In genomic region chr17:79789943-79790804, GRCh38 we compare ENCODE assay signal across 1 cellular context.
A peak's percentile ranks its signal among the peaks of the same experiment; 100 is the strongest.
TF ChIP-seq lines count a peak whose summit lies in the region.

No MANE protein-coding gene starts in this region.

TF ChIP-seq in HepG2, 621 proteins besides CTCF, POLR2A, EP300 and RAD21 (continued from another document and continues in another):
- TF ChIP-seq, protein P1, sequence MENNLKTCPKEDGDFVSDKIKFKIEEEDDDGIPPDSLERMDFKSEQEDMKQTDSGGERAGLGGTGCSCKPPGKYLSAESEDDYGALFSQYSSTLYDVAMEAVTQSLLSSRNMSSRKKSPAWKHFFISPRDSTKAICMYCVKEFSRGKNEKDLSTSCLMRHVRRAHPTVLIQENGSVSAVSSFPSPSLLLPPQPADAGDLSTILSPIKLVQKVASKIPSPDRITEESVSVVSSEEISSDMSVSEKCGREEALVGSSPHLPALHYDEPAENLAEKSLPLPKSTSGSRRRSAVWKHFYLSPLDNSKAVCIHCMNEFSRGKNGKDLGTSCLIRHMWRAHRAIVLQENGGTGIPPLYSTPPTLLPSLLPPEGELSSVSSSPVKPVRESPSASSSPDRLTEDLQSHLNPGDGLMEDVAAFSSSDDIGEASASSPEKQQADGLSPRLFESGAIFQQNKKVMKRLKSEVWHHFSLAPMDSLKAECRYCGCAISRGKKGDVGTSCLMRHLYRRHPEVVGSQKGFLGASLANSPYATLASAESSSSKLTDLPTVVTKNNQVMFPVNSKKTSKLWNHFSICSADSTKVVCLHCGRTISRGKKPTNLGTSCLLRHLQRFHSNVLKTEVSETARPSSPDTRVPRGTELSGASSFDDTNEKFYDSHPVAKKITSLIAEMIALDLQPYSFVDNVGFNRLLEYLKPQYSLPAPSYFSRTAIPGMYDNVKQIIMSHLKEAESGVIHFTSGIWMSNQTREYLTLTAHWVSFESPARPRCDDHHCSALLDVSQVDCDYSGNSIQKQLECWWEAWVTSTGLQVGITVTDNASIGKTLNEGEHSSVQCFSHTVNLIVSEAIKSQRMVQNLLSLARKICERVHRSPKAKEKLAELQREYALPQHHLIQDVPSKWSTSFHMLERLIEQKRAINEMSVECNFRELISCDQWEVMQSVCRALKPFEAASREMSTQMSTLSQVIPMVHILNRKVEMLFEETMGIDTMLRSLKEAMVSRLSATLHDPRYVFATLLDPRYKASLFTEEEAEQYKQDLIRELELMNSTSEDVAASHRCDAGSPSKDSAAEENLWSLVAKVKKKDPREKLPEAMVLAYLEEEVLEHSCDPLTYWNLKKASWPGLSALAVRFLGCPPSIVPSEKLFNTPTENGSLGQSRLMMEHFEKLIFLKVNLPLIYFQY (CRISPR knock-in tag; IDR thresholded peaks at IDR 0.05; ENCODE audit: borderline replicate concordance) = peak; percentile 68; the same call in 1 of the 2 replicates
- TF ChIP-seq, protein P2, sequence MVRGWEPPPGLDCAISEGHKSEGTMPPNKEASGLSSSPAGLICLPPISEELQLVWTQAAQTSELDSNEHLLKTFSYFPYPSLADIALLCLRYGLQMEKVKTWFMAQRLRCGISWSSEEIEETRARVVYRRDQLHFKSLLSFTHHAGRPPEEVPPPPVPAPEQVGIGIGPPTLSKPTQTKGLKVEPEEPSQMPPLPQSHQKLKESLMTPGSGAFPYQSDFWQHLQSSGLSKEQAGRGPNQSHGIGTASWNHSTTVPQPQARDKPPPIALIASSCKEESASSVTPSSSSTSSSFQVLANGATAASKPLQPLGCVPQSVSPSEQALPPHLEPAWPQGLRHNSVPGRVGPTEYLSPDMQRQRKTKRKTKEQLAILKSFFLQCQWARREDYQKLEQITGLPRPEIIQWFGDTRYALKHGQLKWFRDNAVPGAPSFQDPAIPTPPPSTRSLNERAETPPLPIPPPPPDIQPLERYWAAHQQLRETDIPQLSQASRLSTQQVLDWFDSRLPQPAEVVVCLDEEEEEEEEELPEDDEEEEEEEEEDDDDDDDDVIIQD (CRISPR knock-in tag; IDR thresholded peaks at IDR 0.05; ENCODE audit: low read depth) = no peak
- TF ChIP-seq RFX5 (IDR thresholded peaks at IDR 0.05; ENCODE audit: low read depth, low read length) (no peak), ZNF235 (CRISPR knock-in tag; IDR thresholded peaks at IDR 0.05; ENCODE audit: borderline replicate concordance) (0 out of 2 replicates have a peak, but pooled peaks have one; percentile 69), ZNF281 (CRISPR knock-in tag; IDR thresholded peaks at IDR 0.05; ENCODE audit: borderline replicate concordance) (no peak), HOXA9 (CRISPR knock-in tag; IDR thresholded peaks at IDR 0.05; ENCODE audit: borderline replicate concordance) (no peak), NFE2 (CRISPR knock-in tag; IDR thresholded peaks at IDR 0.05) (no peak), PHF21A (CRISPR knock-in tag; IDR thresholded peaks at IDR 0.05) (no peak), KLF6 (CRISPR knock-in tag; IDR thresholded peaks at IDR 0.05) (0 out of 2 replicates have a peak, but pooled peaks have one; percentile 36), IRF9 (CRISPR knock-in tag; IDR thresholded peaks at IDR 0.05; ENCODE audit: borderline replicate concordance) (0 out of 2 replicates have a peak, but pooled peaks have one; percentile 43), DZIP1 (CRISPR knock-in tag; IDR thresholded peaks at IDR 0.05) (no peak), ZNF761 (CRISPR knock-in tag; conservative IDR thresholded peaks at IDR 0.05) (no peak), BCL6 (CRISPR knock-in tag; IDR thresholded peaks at IDR 0.05) (no peak), FOSL2 (CRISPR knock-in tag; IDR thresholded peaks at IDR 0.05) (no peak), JUNB (CRISPR knock-in tag; IDR thresholded peaks at IDR 0.05; ENCODE audit: borderline replicate concordance) (no peak), ZNF780A (CRISPR knock-in tag; IDR thresholded peaks at IDR 0.05) (no peak), MEIS2 (CRISPR knock-in tag; IDR thresholded peaks at IDR 0.05) (no peak), TEF (CRISPR knock-in tag; IDR thresholded peaks at IDR 0.05) (no peak), ZSCAN12 (CRISPR knock-in tag; IDR thresholded peaks at IDR 0.05) (no peak), TCF7 (IDR thresholded peaks at IDR 0.05; ENCODE audit: low read depth) (no peak), ZNF850 (CRISPR knock-in tag; conservative IDR thresholded peaks at IDR 0.05) (no peak), SOX5 (CRISPR knock-in tag; IDR thresholded peaks at IDR 0.05; ENCODE audit: borderline replicate concordance) (no peak), NCOR1 (IDR thresholded peaks at IDR 0.05; ENCODE audit: borderline replicate concordance, low read length) (no peak), DNMT3B (CRISPR knock-in tag; conservative IDR thresholded peaks at IDR 0.05) (no peak), EHMT2 (IDR thresholded peaks at IDR 0.05; ENCODE audit: borderline replicate concordance, low read depth, low read length) (no peak), ZNF75D (CRISPR knock-in tag; IDR thresholded peaks at IDR 0.05; ENCODE audit: borderline replicate concordance) (no peak), ZNF619 (CRISPR knock-in tag; IDR thresholded peaks at IDR 0.05) (no peak), SP1 (IDR thresholded peaks at IDR 0.05) (no peak), SP1 (CRISPR knock-in tag; IDR thresholded peaks at IDR 0.05) (no peak), ATAD3A (CRISPR knock-in tag; IDR thresholded peaks at IDR 0.05) (no peak), RORA (CRISPR knock-in tag; IDR thresholded peaks at IDR 0.05) (no peak), ZKSCAN5 (CRISPR knock-in tag; IDR thresholded peaks at IDR 0.05) (no peak), PHB2 (IDR thresholded peaks at IDR 0.05; ENCODE audit: partially characterized antibody) (no peak), HNF4A (CRISPR knock-in tag; IDR thresholded peaks at IDR 0.05) (no peak)
- TF ChIP-seq, protein P3, sequence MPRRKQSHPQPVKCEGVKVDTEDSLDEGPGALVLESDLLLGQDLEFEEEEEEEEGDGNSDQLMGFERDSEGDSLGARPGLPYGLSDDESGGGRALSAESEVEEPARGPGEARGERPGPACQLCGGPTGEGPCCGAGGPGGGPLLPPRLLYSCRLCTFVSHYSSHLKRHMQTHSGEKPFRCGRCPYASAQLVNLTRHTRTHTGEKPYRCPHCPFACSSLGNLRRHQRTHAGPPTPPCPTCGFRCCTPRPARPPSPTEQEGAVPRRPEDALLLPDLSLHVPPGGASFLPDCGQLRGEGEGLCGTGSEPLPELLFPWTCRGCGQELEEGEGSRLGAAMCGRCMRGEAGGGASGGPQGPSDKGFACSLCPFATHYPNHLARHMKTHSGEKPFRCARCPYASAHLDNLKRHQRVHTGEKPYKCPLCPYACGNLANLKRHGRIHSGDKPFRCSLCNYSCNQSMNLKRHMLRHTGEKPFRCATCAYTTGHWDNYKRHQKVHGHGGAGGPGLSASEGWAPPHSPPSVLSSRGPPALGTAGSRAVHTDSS (CRISPR knock-in tag; conservative IDR thresholded peaks at IDR 0.05) = no peak
- TF ChIP-seq, protein P4, sequence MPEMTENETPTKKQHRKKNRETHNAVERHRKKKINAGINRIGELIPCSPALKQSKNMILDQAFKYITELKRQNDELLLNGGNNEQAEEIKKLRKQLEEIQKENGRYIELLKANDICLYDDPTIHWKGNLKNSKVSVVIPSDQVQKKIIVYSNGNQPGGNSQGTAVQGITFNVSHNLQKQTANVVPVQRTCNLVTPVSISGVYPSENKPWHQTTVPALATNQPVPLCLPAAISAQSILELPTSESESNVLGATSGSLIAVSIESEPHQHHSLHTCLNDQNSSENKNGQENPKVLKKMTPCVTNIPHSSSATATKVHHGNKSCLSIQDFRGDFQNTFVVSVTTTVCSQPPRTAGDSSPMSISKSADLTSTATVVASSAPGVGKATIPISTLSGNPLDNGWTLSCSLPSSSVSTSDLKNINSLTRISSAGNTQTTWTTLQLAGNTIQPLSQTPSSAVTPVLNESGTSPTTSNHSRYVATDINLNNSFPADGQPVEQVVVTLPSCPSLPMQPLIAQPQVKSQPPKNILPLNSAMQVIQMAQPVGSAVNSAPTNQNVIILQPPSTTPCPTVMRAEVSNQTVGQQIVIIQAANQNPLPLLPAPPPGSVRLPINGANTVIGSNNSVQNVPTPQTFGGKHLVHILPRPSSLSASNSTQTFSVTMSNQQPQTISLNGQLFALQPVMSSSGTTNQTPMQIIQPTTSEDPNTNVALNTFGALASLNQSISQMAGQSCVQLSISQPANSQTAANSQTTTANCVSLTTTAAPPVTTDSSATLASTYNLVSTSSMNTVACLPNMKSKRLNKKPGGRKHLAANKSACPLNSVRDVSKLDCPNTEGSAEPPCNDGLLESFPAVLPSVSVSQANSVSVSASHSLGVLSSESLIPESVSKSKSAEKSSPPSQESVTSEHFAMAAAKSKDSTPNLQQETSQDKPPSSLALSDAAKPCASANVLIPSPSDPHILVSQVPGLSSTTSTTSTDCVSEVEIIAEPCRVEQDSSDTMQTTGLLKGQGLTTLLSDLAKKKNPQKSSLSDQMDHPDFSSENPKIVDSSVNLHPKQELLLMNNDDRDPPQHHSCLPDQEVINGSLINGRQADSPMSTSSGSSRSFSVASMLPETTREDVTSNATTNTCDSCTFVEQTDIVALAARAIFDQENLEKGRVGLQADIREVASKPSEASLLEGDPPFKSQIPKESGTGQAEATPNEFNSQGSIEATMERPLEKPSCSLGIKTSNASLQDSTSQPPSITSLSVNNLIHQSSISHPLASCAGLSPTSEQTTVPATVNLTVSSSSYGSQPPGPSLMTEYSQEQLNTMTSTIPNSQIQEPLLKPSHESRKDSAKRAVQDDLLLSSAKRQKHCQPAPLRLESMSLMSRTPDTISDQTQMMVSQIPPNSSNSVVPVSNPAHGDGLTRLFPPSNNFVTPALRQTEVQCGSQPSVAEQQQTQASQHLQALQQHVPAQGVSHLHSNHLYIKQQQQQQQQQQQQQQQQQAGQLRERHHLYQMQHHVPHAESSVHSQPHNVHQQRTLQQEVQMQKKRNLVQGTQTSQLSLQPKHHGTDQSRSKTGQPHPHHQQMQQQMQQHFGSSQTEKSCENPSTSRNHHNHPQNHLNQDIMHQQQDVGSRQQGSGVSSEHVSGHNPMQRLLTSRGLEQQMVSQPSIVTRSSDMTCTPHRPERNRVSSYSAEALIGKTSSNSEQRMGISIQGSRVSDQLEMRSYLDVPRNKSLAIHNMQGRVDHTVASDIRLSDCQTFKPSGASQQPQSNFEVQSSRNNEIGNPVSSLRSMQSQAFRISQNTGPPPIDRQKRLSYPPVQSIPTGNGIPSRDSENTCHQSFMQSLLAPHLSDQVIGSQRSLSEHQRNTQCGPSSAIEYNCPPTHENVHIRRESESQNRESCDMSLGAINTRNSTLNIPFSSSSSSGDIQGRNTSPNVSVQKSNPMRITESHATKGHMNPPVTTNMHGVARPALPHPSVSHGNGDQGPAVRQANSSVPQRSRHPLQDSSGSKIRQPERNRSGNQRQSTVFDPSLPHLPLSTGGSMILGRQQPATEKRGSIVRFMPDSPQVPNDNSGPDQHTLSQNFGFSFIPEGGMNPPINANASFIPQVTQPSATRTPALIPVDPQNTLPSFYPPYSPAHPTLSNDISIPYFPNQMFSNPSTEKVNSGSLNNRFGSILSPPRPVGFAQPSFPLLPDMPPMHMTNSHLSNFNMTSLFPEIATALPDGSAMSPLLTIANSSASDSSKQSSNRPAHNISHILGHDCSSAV (CRISPR knock-in tag; IDR thresholded peaks at IDR 0.05; ENCODE audit: borderline replicate concordance) = no peak
